In genomic region chr19:49435670-49436069, GRCh38 we compare ENCODE assay signal across 20 cellular contexts. TPM values are rescaled to one million over a fixed set of nuclear protein-coding genes. Genes with fewer than 3 reads are reported as not detected.
DNase-seq lines count a peak whose midpoint lies in the region; ATAC-seq, FAIRE-seq and TF ChIP-seq lines count a peak whose summit lies in the region.
"Had no signal": no experiment of that assay in that cellular context is flagged by ENCODE, and none has a peak within 500 bp of the region (broad histone marks: within the 10 kb centered on the region; RNA-seq: fewer than 3 reads in every experiment).

No MANE protein-coding gene starts in this region.

- H3K18ac ChIP-seq in trophoblast cell (ENCODE audit: low read length): no peak overlapping the region

- H3K27ac Mint-ChIP-seq in activated T-cell treated with anti-CD3 and anti-CD28 coated beads, Interleukin-2, amount 50 U/mL, for 72 hours: peak overlapping the region; percentile 3
- peak overlapping the region; percentile 60 for H3K27ac Mint-ChIP-seq in glutamatergic neuron (ENCODE audit: unreplicated experiment)

- H3K9me3 Mint-ChIP-seq in activated T-cell treated with anti-CD3 and anti-CD28 coated beads, Interleukin-2, amount 50 U/mL, for 72 hours: no peaks in the 10 kb centered on the region
- peaks cover 14% of the 10 kb centered on the region for H3K9me3 Mint-ChIP-seq in glutamatergic neuron (ENCODE audit: unreplicated experiment)

- H3K4me2 ChIP-seq in K562 (ENCODE audit: insufficient read depth, low read length) (peak overlapping the region; percentile 73), trophoblast cell (ENCODE audit: low read length) (no peak overlapping the region)

- no peak for ATAC-seq in activated T-cell treated with anti-CD3 and anti-CD28 coated beads, Interleukin-2, amount 50 U/mL, for 72 hours (replicated peaks in 1 of 2)
- no peak for ATAC-seq in K562
- ATAC-seq in HG02610 (IDR thresholded peaks at IDR 0.05; ENCODE audit: unreplicated experiment): no peak
- ATAC-seq in HG03095 (IDR thresholded peaks at IDR 0.05; ENCODE audit: unreplicated experiment): no peak
- ATAC-seq: PC-3 had no signal

- CTCF ChIA-PET in K562 (lab: Yijun Ruan, JAX; ENCODE audit: low intra/inter-chr PET ratio): no interaction called here

- H3K27me3 Mint-ChIP-seq in activated T-cell treated with anti-CD3 and anti-CD28 coated beads, Interleukin-2, amount 50 U/mL, for 72 hours (ENCODE audit: low read depth): peaks cover 96% of the 10 kb centered on the region
- H3K27me3 Mint-ChIP-seq in glutamatergic neuron (ENCODE audit: unreplicated experiment): peaks cover 20% of the 10 kb centered on the region

- no peak overlapping the region for H2BK12ac ChIP-seq in trophoblast cell (ENCODE audit: low read length)

- in situ Hi-C loops in K562 (cut with MboI): loop anchor here (5.0 kb wide), 1 partner anchor 43 kb away; no protein-coding TSS in a partner anchor

- TF ChIP-seq RAD21 in K562 (CRISPR knock-in tag; conservative IDR thresholded peaks at IDR 0.05 in 1 of 2, IDR thresholded peaks at IDR 0.05 in 1 of 2): no peak

- H3K27me3 ChIP-seq in K562 (ENCODE audit: control insufficient read depth in 2 of 2, insufficient read depth in 2 of 2, low read length in 2 of 2) (peaks cover 4 to 14% of the 10 kb centered on the region in 2 experiments; a peak in 4 of 5 replicates), trophoblast cell (ENCODE audit: insufficient read depth, low read length) (peaks cover 41% of the 10 kb centered on the region)

- H3K4me1 ChIP-seq in K562 (replicated peaks in 1 of 2; ENCODE audit: control insufficient read depth in 2 of 2, insufficient read depth in 2 of 2, low read length in 2 of 2) (peaks cover 28 to 57% of the 10 kb centered on the region in 2 experiments; a peak in 4 of 5 replicates), trophoblast cell (ENCODE audit: control insufficient read depth in 1 of 2, insufficient read depth in 2 of 2, low read length in 2 of 2) (peaks cover 3% of the 10 kb centered on the region in 2 experiments)

- no peak overlapping the region for H3K14ac ChIP-seq in trophoblast cell (ENCODE audit: low read length)

- WGBS in K562 (ENCODE audit: insufficient coverage, low coverage, missing lambda C conversion rate): 45% methylated on average over 7 of the region's 10 CpGs
- no CpG with 5 or more reads among the region's 10 CpGs for WGBS in trophoblast cell (ENCODE audit: extremely low coverage, insufficient coverage, insufficient read length)

- H4K8ac ChIP-seq in trophoblast cell (ENCODE audit: low read depth, low read length): no peak overlapping the region

- no peaks in the 10 kb centered on the region for H3K9me1 ChIP-seq in K562 (ENCODE audit: control insufficient read depth, insufficient read depth, low read length)

- no peak overlapping the region for H2AK5ac ChIP-seq in trophoblast cell (ENCODE audit: low read length)

- no peak overlapping the region for H2BK120ac ChIP-seq in trophoblast cell (ENCODE audit: insufficient read depth, low read length, poor library complexity)

- H3K36me3 ChIP-seq in K562 (ENCODE audit: control insufficient read depth, insufficient read depth, low read length) (no peaks in the 10 kb centered on the region), trophoblast cell (ENCODE audit: control insufficient read depth in 1 of 2, insufficient read depth in 2 of 2, low read length in 2 of 2) (no peaks in the 10 kb centered on the region)
- H3K36me3 ChIP-seq: HAP-1 had no signal

- peaks cover 0 to 1% of the 10 kb centered on the region in 2 donors for H3K36me3 Mint-ChIP-seq in activated T-cell treated with anti-CD3 and anti-CD28 coated beads, Interleukin-2, amount 50 U/mL, for 72 hours (ENCODE audit: insufficient read depth in 2 of 2)
- H3K36me3 Mint-ChIP-seq in glutamatergic neuron (ENCODE audit: unreplicated experiment): peaks cover 13% of the 10 kb centered on the region

- H3K4ac ChIP-seq in trophoblast cell (ENCODE audit: low read depth, low read length): no peak overlapping the region

- intact Hi-C loops in K562 (cut with micrococcal nuclease): no loop called here

- peaks cover 41% of the 10 kb centered on the region for H3K4me1 Mint-ChIP-seq in activated T-cell treated with anti-CD3 and anti-CD28 coated beads, Interleukin-2, amount 50 U/mL, for 72 hours (ENCODE audit: low read depth)
- peaks cover 31% of the 10 kb centered on the region for H3K4me1 Mint-ChIP-seq in glutamatergic neuron (ENCODE audit: low read depth, unreplicated experiment)

- no peak overlapping the region for H4K91ac ChIP-seq in trophoblast cell (ENCODE audit: low read depth, low read length)

- TF ChIP-seq CTCF in K562 (IDR thresholded peaks at IDR 0.05 in 2 of 3, conservative IDR thresholded peaks at IDR 0.05 in 1 of 3; ENCODE audit: insufficient read depth in 2 of 3, low read depth in 1 of 3, low read length in 3 of 3) (no peak), glutamatergic neuron (IDR thresholded peaks at IDR 0.05; ENCODE audit: partially characterized antibody, unreplicated experiment) (no peak)

- H3K23ac ChIP-seq in trophoblast cell (ENCODE audit: low read length): no peak overlapping the region

- H4K12ac ChIP-seq in trophoblast cell (ENCODE audit: low read depth, low read length): no peak overlapping the region

- POLR2A ChIA-PET in K562 (lab: Yijun Ruan, JAX): interaction anchor here (0.7 to 1.6 kb wide), 4 partner anchors 10 to 98 kb away, joined by 3 to 6 read pairs (median 4); no protein-coding TSS in a partner anchor

- DNase-seq in activated T-cell treated with anti-CD3 and anti-CD28 coated beads, Interleukin-2, amount 50 U/mL, for 72 hours: no peak
- DNase-seq in activated T-cell treated with anti-CD3 and anti-CD28 coated beads, Interleukin-2, amount 50 U/mL, for 48 hours: no peak
- no peak for DNase-seq in K562 (ENCODE audit: extremely low read depth in 1 of 4, low spot score in 3 of 4)
- DNase-seq in glutamatergic neuron: no peak
- DNase-seq in trophoblast cell: no peak
- DNase-seq in SIG-M5 (lab: John Stamatoyannopoulos, UW): no peak
- DNase-seq: 8988T, DMS79 treated with DMSO at 0.1 percent for 48 hours, KBM-7, NCI-H1105 treated with DMSO at 0.1 percent for 48 hours, NCI-H1694, NCI-H2107, NCI-H510A, PC-3, SHP77 treated with DMSO at 0.1 percent for 48 hours had no signal

- BruUV-seq in K562 (replicated peaks; lab: Mats Ljungman, UMichigan): no TSS peak

- H3K79me2 ChIP-seq in K562 (ENCODE audit: control insufficient read depth, insufficient read depth, low read length) (peaks cover 6% of the 10 kb centered on the region), trophoblast cell (ENCODE audit: control insufficient read depth, insufficient read depth, low read length, poor library complexity) (no peaks in the 10 kb centered on the region)

- no peak overlapping the region for H3K4me3 Mint-ChIP-seq in activated T-cell treated with anti-CD3 and anti-CD28 coated beads, Interleukin-2, amount 50 U/mL, for 72 hours
- peak overlapping the region; percentile 98 for H3K4me3 Mint-ChIP-seq in glutamatergic neuron (ENCODE audit: unreplicated experiment)

- no peak overlapping the region for H3K4me3 ChIP-seq in K562
- H3K4me3 ChIP-seq in trophoblast cell (ENCODE audit: low read depth, low read length): peak overlapping the region; percentile 16
- H3K4me3 ChIP-seq: HAP-1 had no signal

- TF ChIP-seq EP300 in K562 (IDR thresholded peaks at IDR 0.05; ENCODE audit: low read length): no peak

- H3K79me1 ChIP-seq in trophoblast cell (ENCODE audit: low read length): no peaks in the 10 kb centered on the region

- H3K9ac ChIP-seq in K562 (ENCODE audit: insufficient read depth in 1 of 2, low read depth in 2 of 2, low read length in 2 of 2) (peak overlapping the region; percentile 49 to 77; a peak in 2 of 4 replicates), trophoblast cell (ENCODE audit: low read length) (no peak overlapping the region)

- no peak for TF ChIP-seq POLR2A in K562 (conservative IDR thresholded peaks at IDR 0.05)

- no peak for FAIRE-seq in K562 (lab: Jason Lieb, UNC)

- H3K9me3 ChIP-seq in K562 (replicated peaks; ENCODE audit: control insufficient read depth, insufficient read depth, low read depth, low read length) (no peaks in the 10 kb centered on the region), trophoblast cell (ENCODE audit: insufficient read depth, low read depth, low read length) (peaks cover 25% of the 10 kb centered on the region)
- H3K9me3 ChIP-seq: HAP-1 had no signal

- H3K27ac ChIP-seq in K562 (ENCODE audit: extremely low read depth, low read depth, low read length) (peak overlapping the region; percentile 60), trophoblast cell (ENCODE audit: low read depth, low read length) (no peak overlapping the region)

- no peaks in the 10 kb centered on the region for H4K20me1 ChIP-seq in K562 (replicated peaks; ENCODE audit: control insufficient read depth, insufficient read depth, low read length)

- peak overlapping the region; percentile 93 for H2AFZ ChIP-seq in K562 (ENCODE audit: low read depth, low read length)
- H2AFZ ChIP-seq in trophoblast cell (ENCODE audit: insufficient read depth, low read length, poor library complexity): no peak overlapping the region

- H2BK5ac ChIP-seq in trophoblast cell (ENCODE audit: low read depth, low read length, poor library complexity): no peak overlapping the region

RNA-seq across cellular contexts. Expression of gene SLC17A7, which starts 5.7 kb away (rescaled TPM):
- under 1 TPM; 0.42 to 0.74 TPM for total RNA-seq in activated T-cell treated with anti-CD3 and anti-CD28 coated beads, Interleukin-2, amount 50 U/mL, for 72 hours
- 9.2 and 13.8 TPM in 2 replicates for total RNA-seq in K562 (2011; cell fraction: chromatin; rRNA removed; ENCODE audit: low replicate concordance)
- total RNA-seq in K562 (2011; cell fraction: nucleolus; rRNA removed): 11.8 and 13.3 TPM in 2 replicates
- total RNA-seq in K562 (2011; cell fraction: nucleoplasm; rRNA removed): 16.4 and 22.1 TPM in 2 replicates
- total RNA-seq in K562 (2014; rRNA removed) (2.4 and 3.2 TPM in 2 replicates), K562 (2014; rRNA removed; fragmentation: Illumina TruSeq; extraction: Trizol) (1.1 TPM in 2 replicates), K562 (2015; rRNA removed; fragmentation: Illumina TruSeq; extraction: Trizol) (1.4 TPM in 2 replicates), K562 (2021) (9.2 and 9.9 TPM in 2 replicates), glutamatergic neuron (ENCODE audit: unreplicated experiment) (188 TPM)
- polyA plus RNA-seq in K562 (2011; rRNA removed) (4.8 and 7.0 TPM in 2 replicates), K562 (2014; fragmentation: Illumina TruSeq; extraction: Trizol) (12.8 and 15.7 TPM in 2 replicates), K562 (2014; fragmentation: Nextera tagmentation; extraction: Ambion mirVana) (1 to 10 TPM; 1.7 to 1.8 TPM), K562 (2014; rRNA removed) (5.5 and 5.7 TPM in 2 replicates)
- polyA plus RNA-seq in K562 (2011; cell fraction: cytosol; rRNA removed): 9.6 and 10.2 TPM in 2 replicates
- 8.6 TPM in 2 replicates for polyA plus RNA-seq in K562 (2011; cell fraction: nucleus; rRNA removed)
- 6.9 and 8.3 TPM in 2 replicates for polyA plus RNA-seq in K562 (2012)
- polyA minus RNA-seq in K562 (2011; rRNA and poly(A)+ RNA removed): 4.4 and 4.6 TPM in 2 replicates
- 3.5 and 3.8 TPM in 2 replicates for polyA minus RNA-seq in K562 (2011; cell fraction: cytosol; rRNA and poly(A)+ RNA removed)
- polyA minus RNA-seq in K562 (2011; cell fraction: nucleus; rRNA and poly(A)+ RNA removed): 1.8 and 2.4 TPM in 2 replicates
- 0.12 and 0.16 TPM in 2 replicates for polyA plus RNA-seq in trophoblast cell (2013)

RNA-seq across cellular contexts. Expression of gene GFY, which starts 10.5 kb away (rescaled TPM):
- total RNA-seq in activated T-cell treated with anti-CD3 and anti-CD28 coated beads, Interleukin-2, amount 50 U/mL, for 72 hours: not detected
- 1.3 and 1.6 TPM in 2 replicates for total RNA-seq in K562 (2011; cell fraction: chromatin; rRNA removed; ENCODE audit: low replicate concordance)
- 0.67 and 0.92 TPM in 2 replicates for total RNA-seq in K562 (2011; cell fraction: nucleolus; rRNA removed)
- 0.92 and 1.2 TPM in 2 replicates for total RNA-seq in K562 (2011; cell fraction: nucleoplasm; rRNA removed)
- total RNA-seq in K562 (2014; rRNA removed) (0.12 TPM in 1 of 2 replicates, not detected in the other), K562 (2014; rRNA removed; fragmentation: Illumina TruSeq; extraction: Trizol) (not detected in 2 replicates), K562 (2015; rRNA removed; fragmentation: Illumina TruSeq; extraction: Trizol) (0.07 TPM in 1 of 2 replicates, not detected in the other), K562 (2021) (0.11 TPM in 1 of 2 replicates, not detected in the other), glutamatergic neuron (ENCODE audit: unreplicated experiment) (0.88 TPM)
- polyA plus RNA-seq in K562 (2011; rRNA removed) (0.19 and 0.26 TPM in 2 replicates), K562 (2014; fragmentation: Illumina TruSeq; extraction: Trizol) (0.33 and 0.40 TPM in 2 replicates), K562 (2014; fragmentation: Nextera tagmentation; extraction: Ambion mirVana) (under 1 TPM in 1 of 2 experiments, not detected in 1; 0.06 TPM), K562 (2014; rRNA removed) (0.11 and 0.33 TPM in 2 replicates)
- 0.18 and 0.30 TPM in 2 replicates for polyA plus RNA-seq in K562 (2011; cell fraction: cytosol; rRNA removed)
- 1.8 and 2.6 TPM in 2 replicates for polyA plus RNA-seq in K562 (2011; cell fraction: nucleus; rRNA removed)
- 0.33 and 0.53 TPM in 2 replicates for polyA plus RNA-seq in K562 (2012)
- not detected in 2 replicates for polyA minus RNA-seq in K562 (2011; rRNA and poly(A)+ RNA removed)
- polyA minus RNA-seq in K562 (2011; cell fraction: cytosol; rRNA and poly(A)+ RNA removed): not detected in 2 replicates
- polyA minus RNA-seq in K562 (2011; cell fraction: nucleus; rRNA and poly(A)+ RNA removed): 0.27 and 0.56 TPM in 2 replicates
- polyA plus RNA-seq in trophoblast cell (2013): 0.03 and 0.04 TPM in 2 replicates
- total RNA-seq: PC-3 had no signal
- polyA plus RNA-seq: AG04450, CD14-positive monocyte had no signal

RNA-seq across cellular contexts. Expression of gene PTH2, which starts 12.4 kb away (rescaled TPM):
- not detected for total RNA-seq in activated T-cell treated with anti-CD3 and anti-CD28 coated beads, Interleukin-2, amount 50 U/mL, for 72 hours
- not detected in 2 replicates for total RNA-seq in K562 (2011; cell fraction: chromatin; rRNA removed; ENCODE audit: low replicate concordance)
- total RNA-seq in K562 (2011; cell fraction: nucleolus; rRNA removed): not detected in 2 replicates
- total RNA-seq in K562 (2011; cell fraction: nucleoplasm; rRNA removed): not detected in 2 replicates
- 0.61 TPM in 1 of 2 replicates, not detected in the other for total RNA-seq in K562 (2014; rRNA removed)
- total RNA-seq in K562 (2014; rRNA removed; fragmentation: Illumina TruSeq; extraction: Trizol): not detected in 2 replicates
- total RNA-seq in K562 (2015; rRNA removed; fragmentation: Illumina TruSeq; extraction: Trizol): not detected in 2 replicates
- 0.60 and 1.3 TPM in 2 replicates for total RNA-seq in K562 (2021)
- polyA plus RNA-seq in K562 (2011; rRNA removed): not detected in 2 replicates
- polyA plus RNA-seq in K562 (2011; cell fraction: cytosol; rRNA removed): 0.29 and 0.64 TPM in 2 replicates
- 0.70 TPM in 1 of 2 replicates, not detected in the other for polyA plus RNA-seq in K562 (2011; cell fraction: nucleus; rRNA removed)
- polyA plus RNA-seq in K562 (2012): 0.39 TPM in 1 of 2 replicates, not detected in the other
- not detected in 2 replicates for polyA plus RNA-seq in K562 (2014; fragmentation: Illumina TruSeq; extraction: Trizol)
- not detected for polyA plus RNA-seq in K562 (2014; fragmentation: Nextera tagmentation; extraction: Ambion mirVana)
- polyA plus RNA-seq in K562 (2014; rRNA removed): not detected in 2 replicates
- polyA minus RNA-seq in K562 (2011; rRNA and poly(A)+ RNA removed): not detected in 2 replicates
- not detected in 2 replicates for polyA minus RNA-seq in K562 (2011; cell fraction: cytosol; rRNA and poly(A)+ RNA removed)
- polyA minus RNA-seq in K562 (2011; cell fraction: nucleus; rRNA and poly(A)+ RNA removed): not detected in 2 replicates
- 2.5 TPM for total RNA-seq in glutamatergic neuron (ENCODE audit: unreplicated experiment)
- not detected in 2 replicates for polyA plus RNA-seq in trophoblast cell (2013)
- total RNA-seq: PC-3 had no signal
- polyA plus RNA-seq: AG04450, CD14-positive monocyte had no signal

RNA-seq across cellular contexts. Expression of gene PIH1D1, which starts 15.9 kb away (rescaled TPM):
- 100 to 1,000 TPM; 128 to 132 TPM for total RNA-seq in activated T-cell treated with anti-CD3 and anti-CD28 coated beads, Interleukin-2, amount 50 U/mL, for 72 hours
- 153 and 228 TPM in 2 replicates for total RNA-seq in K562 (2011; cell fraction: chromatin; rRNA removed; ENCODE audit: low replicate concordance)
- total RNA-seq in K562 (2011; cell fraction: nucleolus; rRNA removed): 123 and 143 TPM in 2 replicates
- total RNA-seq in K562 (2011; cell fraction: nucleoplasm; rRNA removed): 145 and 152 TPM in 2 replicates
- total RNA-seq in K562 (2014; rRNA removed): 224 and 233 TPM in 2 replicates
- 102 and 112 TPM in 2 replicates for total RNA-seq in K562 (2014; rRNA removed; fragmentation: Illumina TruSeq; extraction: Trizol)
- 120 and 125 TPM in 2 replicates for total RNA-seq in K562 (2015; rRNA removed; fragmentation: Illumina TruSeq; extraction: Trizol)
- total RNA-seq in K562 (2021): 161 and 164 TPM in 2 replicates
- polyA plus RNA-seq in K562 (2011; rRNA removed): 137 and 156 TPM in 2 replicates
- polyA plus RNA-seq in K562 (2011; cell fraction: cytosol; rRNA removed): 171 and 200 TPM in 2 replicates
- polyA plus RNA-seq in K562 (2011; cell fraction: nucleus; rRNA removed): 229 and 274 TPM in 2 replicates
- 153 and 156 TPM in 2 replicates for polyA plus RNA-seq in K562 (2012)
- polyA plus RNA-seq in K562 (2014; fragmentation: Illumina TruSeq; extraction: Trizol): 137 and 156 TPM in 2 replicates
- 10 to 100 TPM; 26.5 to 48.0 TPM for polyA plus RNA-seq in K562 (2014; fragmentation: Nextera tagmentation; extraction: Ambion mirVana)
- 199 and 221 TPM in 2 replicates for polyA plus RNA-seq in K562 (2014; rRNA removed)
- 105 and 146 TPM in 2 replicates for polyA minus RNA-seq in K562 (2011; rRNA and poly(A)+ RNA removed)
- polyA minus RNA-seq in K562 (2011; cell fraction: cytosol; rRNA and poly(A)+ RNA removed): 63.5 and 65.9 TPM in 2 replicates
- 52.0 and 62.1 TPM in 2 replicates for polyA minus RNA-seq in K562 (2011; cell fraction: nucleus; rRNA and poly(A)+ RNA removed)
- 104 TPM for total RNA-seq in glutamatergic neuron (ENCODE audit: unreplicated experiment)
- 67.0 and 67.7 TPM in 2 replicates for polyA plus RNA-seq in trophoblast cell (2013)

RNA-seq across cellular contexts. Expression of gene ALDH16A1, which starts 17.4 kb away (rescaled TPM):
- 10 to 100 TPM; 21.8 to 23.4 TPM for total RNA-seq in activated T-cell treated with anti-CD3 and anti-CD28 coated beads, Interleukin-2, amount 50 U/mL, for 72 hours
- 12.5 and 54.5 TPM in 2 replicates for total RNA-seq in K562 (2011; cell fraction: chromatin; rRNA removed; ENCODE audit: low replicate concordance)
- total RNA-seq in K562 (2011; cell fraction: nucleolus; rRNA removed): 31.5 and 38.2 TPM in 2 replicates
- 31.5 and 34.9 TPM in 2 replicates for total RNA-seq in K562 (2011; cell fraction: nucleoplasm; rRNA removed)
- 46.2 and 52.2 TPM in 2 replicates for total RNA-seq in K562 (2014; rRNA removed)
- total RNA-seq in K562 (2014; rRNA removed; fragmentation: Illumina TruSeq; extraction: Trizol): 2.1 and 2.4 TPM in 2 replicates
- 17.0 and 18.6 TPM in 2 replicates for total RNA-seq in K562 (2015; rRNA removed; fragmentation: Illumina TruSeq; extraction: Trizol)
- 36.9 and 40.3 TPM in 2 replicates for total RNA-seq in K562 (2021)
- 7.6 and 12.4 TPM in 2 replicates for polyA plus RNA-seq in K562 (2011; rRNA removed)
- polyA plus RNA-seq in K562 (2011; cell fraction: cytosol; rRNA removed): 14.7 and 45.1 TPM in 2 replicates
- polyA plus RNA-seq in K562 (2011; cell fraction: nucleus; rRNA removed): 30.5 and 50.7 TPM in 2 replicates
- polyA plus RNA-seq in K562 (2012): 26.1 and 43.4 TPM in 2 replicates
- polyA plus RNA-seq in K562 (2014; fragmentation: Illumina TruSeq; extraction: Trizol): 2.2 and 8.9 TPM in 2 replicates
- polyA plus RNA-seq in K562 (2014; fragmentation: Nextera tagmentation; extraction: Ambion mirVana): 1 to 10 TPM; 2.8 to 3.3 TPM
- polyA plus RNA-seq in K562 (2014; rRNA removed): 29.7 and 31.7 TPM in 2 replicates
- polyA minus RNA-seq in K562 (2011; rRNA and poly(A)+ RNA removed): 3.5 and 5.4 TPM in 2 replicates
- 22.0 and 25.8 TPM in 2 replicates for polyA minus RNA-seq in K562 (2011; cell fraction: cytosol; rRNA and poly(A)+ RNA removed)
- 6.6 and 9.0 TPM in 2 replicates for polyA minus RNA-seq in K562 (2011; cell fraction: nucleus; rRNA and poly(A)+ RNA removed)
- 28.6 TPM for total RNA-seq in glutamatergic neuron (ENCODE audit: unreplicated experiment)
- 14.8 and 16.7 TPM in 2 replicates for polyA plus RNA-seq in trophoblast cell (2013)
- total RNA-seq: PC-3 had no signal
